ENCODE assay signal across 15 cellular contexts in genomic region chr16:75919664-75920063, GRCh38.
DNase-seq lines count a peak whose midpoint lies in the region; ATAC-seq, FAIRE-seq and TF ChIP-seq lines count a peak whose summit lies in the region.
"Had no signal": no experiment of that assay in that cellular context is flagged by ENCODE, and none has a peak within 500 bp of the region (broad histone marks: within the 10 kb centered on the region; RNA-seq: fewer than 3 reads in every experiment).

No MANE protein-coding gene starts in this region.

- no peak for TF ChIP-seq CTCF in IMR-90 (conservative IDR thresholded peaks at IDR 0.05; ENCODE audit: low read depth, low read length)
- TF ChIP-seq CTCF in fibroblast of the aortic adventitia (IDR thresholded peaks at IDR 0.05; ENCODE audit: insufficient read depth, low read length), result no peak
- no peak for TF ChIP-seq CTCF in pancreas (IDR thresholded peaks at IDR 0.05)

- CTCF ChIA-PET in IMR-90 (lab: Yijun Ruan, JAX), result no interaction called here
- CTCF ChIA-PET in CD4-positive, alpha-beta memory T cell (lab: Charles Lee; ENCODE audit: partially characterized antibody), result no interaction called here

- in situ Hi-C loops in IMR-90 (cut with MboI; ENCODE audit: low sequenced_read_pairs), result no loop called here

- H3K14ac ChIP-seq in IMR-90 (replicated peaks; ENCODE audit: low read depth, low read length), result no peak overlapping the region

- no peak overlapping the region for H2BK20ac ChIP-seq in IMR-90 (ENCODE audit: low read depth, low read length)

- ATAC-seq in IMR-90 (ENCODE audit: low read depth) (peak; percentile 27; the same call in 1 of the 2 replicates), pancreas (peak; percentile 38 to 78 (median 74))
- ATAC-seq in stimulated activated naive CD8-positive, alpha-beta T cell treated with anti-CD3 and anti-CD28 coated beads, Interleukin-15, Interleukin-2, amounts not matched to agents 100 U/mL and 50 U/mL, for 24 hours, result no peak
- ATAC-seq: GM23338 had no signal

- no peaks in the 10 kb centered on the region for H3K9me1 ChIP-seq in IMR-90 (ENCODE audit: insufficient read depth, low read length)

- H3K9me3 Mint-ChIP-seq in CD4-positive, alpha-beta memory T cell, result peaks cover 0 to 2% (median 0%) of the 10 kb centered on the region in 8 donors

- H3K27me3 ChIP-seq in IMR-90 (ENCODE audit: control insufficient read depth, insufficient read depth, low read length), result no peaks in the 10 kb centered on the region; the same call in 1 of the 2 replicates
- H3K27me3 ChIP-seq in pancreas, result no peaks in the 10 kb centered on the region
- no peaks in the 10 kb centered on the region for H3K27me3 ChIP-seq in CD4-positive, alpha-beta memory T cell (ENCODE audit: insufficient read depth, low read length)

- TF ChIP-seq POLR2A in IMR-90 (IDR thresholded peaks at IDR 0.05; ENCODE audit: low read depth, low read length) (no peak), GM12892 (IDR thresholded peaks at IDR 0.05; ENCODE audit: low read depth, low read length) (no peak)

- H3K27me3 Mint-ChIP-seq in CD4-positive, alpha-beta memory T cell, result peaks cover 0 to 2% of the 10 kb centered on the region in 2 donors

- POLR2A ChIA-PET in IMR-90 (lab: Charles Lee; ENCODE audit: unreplicated experiment), result no interaction called here
- POLR2A ChIA-PET in CD4-positive, alpha-beta memory T cell (lab: Charles Lee; ENCODE audit: partially characterized antibody), result no interaction called here

- H4K8ac ChIP-seq in IMR-90 (ENCODE audit: low read depth in 2 of 2, low read length in 2 of 2), result no peak overlapping the region

- no peak overlapping the region for H2AK5ac ChIP-seq in IMR-90 (ENCODE audit: low read depth, low read length)

- DNase-seq in IMR-90, result peak; percentile 42
- peak; percentile 62 for DNase-seq in astrocyte of the hippocampus (ENCODE audit: low read depth, low spot score)
- DNase-seq in fibroblast of the aortic adventitia (ENCODE audit: low read depth), result peak; percentile 9
- peak in 3 of 6 donors; percentile 19 to 40 (median 25) for DNase-seq in pancreas
- no peak for DNase-seq in NCI-H1417 (lab: John Stamatoyannopoulos, UW)
- DNase-seq in GM12892 (ENCODE audit: insufficient read length), result no peak
- DNase-seq in CD4-positive, alpha-beta memory T cell, result no peak
- no peak for DNase-seq in stimulated activated naive CD8-positive, alpha-beta T cell treated with anti-CD3 and anti-CD28 coated beads, Interleukin-15, Interleukin-2, amounts not matched to agents 100 U/mL and 50 U/mL, for 24 hours
- DNase-seq: C1 segment of cervical spinal cord; NCI-H2227 treated with DMSO at 0.1 percent for 48 hours; NCI-H526 treated with DMSO at 0.1 percent for 48 hours; NK-92 treated with Interleukin-12 subunit alpha and Interleukin-12 subunit beta, amount 100 ng/mL, for 24 hours had no signal

- H3K9ac ChIP-seq in IMR-90 (ENCODE audit: low read depth, low read length), result no peak overlapping the region

- no TSS peak for BruUV-seq in IMR-90 (replicated peaks; lab: Mats Ljungman, UMichigan)

- H2AK9ac ChIP-seq in IMR-90 (replicated peaks; ENCODE audit: low read depth, low read length, poor library complexity), result no peak overlapping the region

- dilution Hi-C loops in IMR-90 (cut with HindIII; ENCODE audit: low sequenced_read_pairs, unreplicated experiment), result no loop called here

- no peak overlapping the region for H3K4me3 ChIP-seq in IMR-90 (ENCODE audit: insufficient read depth, low read depth, low read length)
- no peak overlapping the region for H3K4me3 ChIP-seq in fibroblast of the aortic adventitia (ENCODE audit: low read depth, low read length)
- no peak overlapping the region for H3K4me3 ChIP-seq in pancreas
- H3K4me3 ChIP-seq in CD4-positive, alpha-beta memory T cell (ENCODE audit: low read length in 2 of 2), result no peak overlapping the region
- H3K4me3 ChIP-seq: GM23338 had no signal

- H3K27ac Mint-ChIP-seq in CD4-positive, alpha-beta memory T cell, result no peak overlapping the region
- H3K27ac Mint-ChIP-seq: GM23338 had no signal

- no peaks in the 10 kb centered on the region for H3K9me3 ChIP-seq in IMR-90 (ENCODE audit: control insufficient read depth, insufficient read depth, low read length)
- H3K9me3 ChIP-seq in pancreas, result no peaks in the 10 kb centered on the region
- no peaks in the 10 kb centered on the region for H3K9me3 ChIP-seq in CD4-positive, alpha-beta memory T cell (ENCODE audit: control insufficient read depth in 1 of 2, low read length in 2 of 2)

- no peak overlapping the region for H3K23ac ChIP-seq in IMR-90 (ENCODE audit: low read depth, low read length)

- H2BK5ac ChIP-seq in IMR-90 (ENCODE audit: low read depth, low read length, poor library complexity, severe bottlenecking), result no peak overlapping the region

- H2BK120ac ChIP-seq in IMR-90 (ENCODE audit: low read depth, low read length), result no peak overlapping the region

- H2BK15ac ChIP-seq in IMR-90 (ENCODE audit: low read depth, low read length), result no peak overlapping the region

- no peak for TF ChIP-seq RAD21 in IMR-90 (IDR thresholded peaks at IDR 0.05; ENCODE audit: low read length)

- no peak overlapping the region for H3K56ac ChIP-seq in IMR-90 (ENCODE audit: extremely low read depth, insufficient read depth, low read length)

- no peak overlapping the region for H4K5ac ChIP-seq in IMR-90 (ENCODE audit: low read depth, low read length)

- H3K36me3 Mint-ChIP-seq in CD4-positive, alpha-beta memory T cell, result no peaks in the 10 kb centered on the region

- no peak overlapping the region for H3K4ac ChIP-seq in IMR-90 (ENCODE audit: low read depth, low read length)

- intact Hi-C loops in IMR-90 (cut with micrococcal nuclease), result no loop called here
- intact Hi-C loops in pancreas (cut with DNase I), result no loop called here
- intact Hi-C loops in CD4-positive, alpha-beta memory T cell (cut with micrococcal nuclease), result no loop called here

- no peak overlapping the region for H3K18ac ChIP-seq in IMR-90 (ENCODE audit: low read depth, low read length)

- 5% methylated on average over 4 of the region's 5 CpGs; no CpG with 5 or more reads in 1 of the 2 experiments for WGBS in IMR-90 (ENCODE audit: extremely low coverage in 2 of 2, insufficient read length in 1 of 2), 2 experiments
- WGBS in pancreas, 2 donors, result 8 to 12% methylated on average over 5 of the region's 5 CpGs

- H3K4me3 Mint-ChIP-seq in CD4-positive, alpha-beta memory T cell, result no peak overlapping the region
- H3K4me3 Mint-ChIP-seq: GM23338 had no signal

- no peaks in the 10 kb centered on the region for H3K4me1 ChIP-seq in IMR-90 (ENCODE audit: control insufficient read depth, insufficient read depth, low read length)
- H3K4me1 ChIP-seq in pancreas, result peaks cover 0 to 9% (median 6%) of the 10 kb centered on the region in 3 donors
- H3K4me1 ChIP-seq in CD4-positive, alpha-beta memory T cell (ENCODE audit: insufficient read depth, low read length), result no peaks in the 10 kb centered on the region

- H3K79me1 ChIP-seq in IMR-90 (ENCODE audit: low read depth in 1 of 2, low read length in 2 of 2), result no peaks in the 10 kb centered on the region

- no peak overlapping the region for H4K91ac ChIP-seq in IMR-90 (ENCODE audit: insufficient read depth, low read depth, low read length)

- no peak overlapping the region for H2AFZ ChIP-seq in IMR-90 (replicated peaks; ENCODE audit: low read length, poor library complexity)
- H2AFZ ChIP-seq: GM23338 had no signal

- no peaks in the 10 kb centered on the region for H3K4me1 Mint-ChIP-seq in CD4-positive, alpha-beta memory T cell

- H3K36me3 ChIP-seq in IMR-90 (ENCODE audit: control insufficient read depth, insufficient read depth, low read length) (no peaks in the 10 kb centered on the region), pancreas (no peaks in the 10 kb centered on the region)
- no peaks in the 10 kb centered on the region for H3K36me3 ChIP-seq in CD4-positive, alpha-beta memory T cell (ENCODE audit: insufficient read depth, low read length)

- H3K27ac ChIP-seq in IMR-90 (ENCODE audit: insufficient read depth, low read length) (no peak overlapping the region), pancreas (no peak overlapping the region)
- H3K27ac ChIP-seq in CD4-positive, alpha-beta memory T cell (ENCODE audit: low read depth, low read length), result no peak overlapping the region
- H3K27ac ChIP-seq: RWPE1 had no signal

- FAIRE-seq in pancreas (lab: Jason Lieb, UNC), result no peak
- no peak for FAIRE-seq in GM12892 (lab: Jason Lieb, UNC)
- FAIRE-seq: A204.1 had no signal

- H4K20me1 ChIP-seq in IMR-90 (ENCODE audit: insufficient read depth, low read length), result no peaks in the 10 kb centered on the region

- H3K4me2 ChIP-seq in IMR-90 (ENCODE audit: low read depth, low read length), result no peak overlapping the region
- H3K4me2 ChIP-seq: GM23338 had no signal

TF ChIP-seq in IMR-90, 13 proteins besides CTCF, POLR2A, EP300 and RAD21 (continues in another document):
- TF ChIP-seq MAZ (IDR thresholded peaks at IDR 0.05; ENCODE audit: borderline replicate concordance, low read depth, low read length) (no peak), CHD1 (IDR thresholded peaks at IDR 0.05; ENCODE audit: low read depth, low read length) (no peak), MAFK (IDR thresholded peaks at IDR 0.05; ENCODE audit: low read depth, low read length) (no peak), SMC3 (IDR thresholded peaks at IDR 0.05; ENCODE audit: low read depth, low read length) (no peak), RFX5 (IDR thresholded peaks at IDR 0.05; ENCODE audit: low read depth, low read length) (no peak), RCOR1 (IDR thresholded peaks at IDR 0.05; ENCODE audit: insufficient replicate concordance, low read length) (no peak), FOS (IDR thresholded peaks at IDR 0.05; ENCODE audit: low read depth, low read length) (no peak), MXI1 (IDR thresholded peaks at IDR 0.05; ENCODE audit: borderline replicate concordance, low read depth, low read length) (no peak)
- TF ChIP-seq, protein P1, sequence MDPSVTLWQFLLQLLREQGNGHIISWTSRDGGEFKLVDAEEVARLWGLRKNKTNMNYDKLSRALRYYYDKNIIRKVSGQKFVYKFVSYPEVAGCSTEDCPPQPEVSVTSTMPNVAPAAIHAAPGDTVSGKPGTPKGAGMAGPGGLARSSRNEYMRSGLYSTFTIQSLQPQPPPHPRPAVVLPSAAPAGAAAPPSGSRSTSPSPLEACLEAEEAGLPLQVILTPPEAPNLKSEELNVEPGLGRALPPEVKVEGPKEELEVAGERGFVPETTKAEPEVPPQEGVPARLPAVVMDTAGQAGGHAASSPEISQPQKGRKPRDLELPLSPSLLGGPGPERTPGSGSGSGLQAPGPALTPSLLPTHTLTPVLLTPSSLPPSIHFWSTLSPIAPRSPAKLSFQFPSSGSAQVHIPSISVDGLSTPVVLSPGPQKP (IDR thresholded peaks at IDR 0.05; ENCODE audit: borderline replicate concordance, low read depth, low read length), result no peak
- TF ChIP-seq, protein P2, sequence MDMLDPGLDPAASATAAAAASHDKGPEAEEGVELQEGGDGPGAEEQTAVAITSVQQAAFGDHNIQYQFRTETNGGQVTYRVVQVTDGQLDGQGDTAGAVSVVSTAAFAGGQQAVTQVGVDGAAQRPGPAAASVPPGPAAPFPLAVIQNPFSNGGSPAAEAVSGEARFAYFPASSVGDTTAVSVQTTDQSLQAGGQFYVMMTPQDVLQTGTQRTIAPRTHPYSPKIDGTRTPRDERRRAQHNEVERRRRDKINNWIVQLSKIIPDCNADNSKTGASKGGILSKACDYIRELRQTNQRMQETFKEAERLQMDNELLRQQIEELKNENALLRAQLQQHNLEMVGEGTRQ (IDR thresholded peaks at IDR 0.05; ENCODE audit: low read depth, low read length), result no peak

Comparison
In these comparisons a context has a peak if more than half of its experiments do, and no peak if none do; other contexts are left out.
1. DNase-seq: peak in IMR-90 (single experiment), astrocyte of the hippocampus (single experiment) and fibroblast of the aortic adventitia (single experiment); none in NCI-H1417 (0 of 3), GM12892 (single experiment), CD4-positive, alpha-beta memory T cell (0 of 5) and stimulated activated naive CD8-positive, alpha-beta T cell treated with anti-CD3 and anti-CD28 coated beads, Interleukin-15, Interleukin-2, amounts not matched to agents 100 U/mL and 50 U/mL, for 24 hours (single experiment).